Comparison of ENCODE assay signal across 29 cellular contexts in the genomic region with DNA sequence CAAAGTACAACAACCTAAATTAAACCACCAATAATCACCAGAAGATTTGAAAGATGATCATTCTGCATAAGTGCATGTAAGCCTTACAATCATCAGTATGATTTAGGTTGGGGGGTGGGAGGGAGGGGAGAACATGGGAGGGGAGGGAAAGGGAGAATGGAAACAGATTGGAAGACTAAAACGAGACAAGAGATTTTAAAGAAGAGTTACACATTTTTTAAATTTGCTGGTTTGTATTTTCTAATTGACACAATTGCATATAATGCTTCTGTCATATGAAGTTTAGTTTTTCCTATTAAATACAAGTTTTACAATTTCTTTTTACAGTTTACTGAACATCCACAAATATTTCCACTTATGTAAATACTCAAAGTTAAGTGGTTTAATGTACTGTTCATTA.
"Had no signal": no experiment of that assay in that cellular context is flagged by ENCODE, and none has a peak within 500 bp of the region (broad histone marks: within the 10 kb centered on the region; RNA-seq: fewer than 3 reads in every experiment).

No MANE protein-coding gene starts in this region.

- H3K36me3 ChIP-seq: colonic mucosa, esophagus muscularis mucosa, esophagus squamous epithelium, gastrocnemius medialis, gastroesophageal sphincter, heart left ventricle, heart right ventricle had no signal

- ATAC-seq: effector memory CD8-positive, alpha-beta T cell; esophagus mucosa; foreskin keratinocyte; gastrocnemius medialis; gastroesophageal sphincter; heart left ventricle; heart right ventricle had no signal

- H3K27me3 Mint-ChIP-seq: dendritic cell treated with granulocyte-macrophage colony-stimulating factor and Interleukin-4, amounts not matched to agents 40 ng/mL and 50 ng/mL, for 4 days; effector memory CD8-positive, alpha-beta T cell had no signal

- H3K79me2 ChIP-seq: hepatocyte had no signal

- H3K27ac ChIP-seq: colonic mucosa, coronary artery, dorsolateral prefrontal cortex, epithelial cell of prostate, esophagus muscularis mucosa, esophagus squamous epithelium, foreskin keratinocyte, gastrocnemius medialis, gastroesophageal sphincter, heart left ventricle, heart right ventricle, hepatocyte had no signal

- H3K4me2 ChIP-seq: hepatocyte had no signal

- H3K9me3 ChIP-seq: colonic mucosa, esophagus muscularis mucosa, esophagus squamous epithelium, gastrocnemius medialis, gastroesophageal sphincter had no signal

- H3K27ac Mint-ChIP-seq: dendritic cell treated with granulocyte-macrophage colony-stimulating factor and Interleukin-4, amounts not matched to agents 40 ng/mL and 50 ng/mL, for 4 days; effector memory CD8-positive, alpha-beta T cell; endodermal cell had no signal

- DNase-seq: colonic mucosa; cortex of kidney; dermis blood vessel endothelial cell; dorsolateral prefrontal cortex; effector CD4-positive, alpha-beta T cell; effector CD8-positive, alpha-beta T cell; effector memory CD4-positive, alpha-beta T cell; effector memory CD8-positive, alpha-beta T cell; endodermal cell; erythroblast; esophagus squamous epithelium; foreskin fibroblast; foreskin keratinocyte; foreskin melanocyte; gastrocnemius medialis; glutamatergic neuron; head of caudate nucleus; heart left ventricle; heart right ventricle had no signal

- H2AFZ ChIP-seq: hepatocyte had no signal

- H3K27me3 ChIP-seq: colonic mucosa, dorsolateral prefrontal cortex, esophagus muscularis mucosa, esophagus squamous epithelium, foreskin keratinocyte, gastrocnemius medialis, gastroesophageal sphincter, heart left ventricle, heart right ventricle, hepatocyte had no signal

- H3K4me1 ChIP-seq: colonic mucosa, esophagus squamous epithelium, foreskin keratinocyte, gastrocnemius medialis, gastroesophageal sphincter, heart left ventricle, heart right ventricle had no signal

- H3K4me1 Mint-ChIP-seq: endodermal cell had no signal

- FAIRE-seq: endometrium, endothelial cell of umbilical vein, frontal cortex had no signal

- H3K4me3 ChIP-seq: colonic mucosa, coronary artery, dorsolateral prefrontal cortex, esophagus muscularis mucosa, esophagus squamous epithelium, gastrocnemius medialis, gastroesophageal sphincter, heart left ventricle, heart right ventricle, hepatocyte had no signal

- H3K4me3 Mint-ChIP-seq: dendritic cell treated with granulocyte-macrophage colony-stimulating factor and Interleukin-4, amounts not matched to agents 40 ng/mL and 50 ng/mL, for 4 days; effector memory CD8-positive, alpha-beta T cell; endodermal cell had no signal
